2 cellular contexts compared by ENCODE assay signal in genomic region chr6:122790740-122791679, GRCh38.
TF ChIP-seq lines count a peak whose summit lies in the region.

No MANE protein-coding gene starts in this region.

TF ChIP-seq in endothelial cell of umbilical vein, 7 proteins besides CTCF, POLR2A, EP300 and RAD21 (continued from another document):
- TF ChIP-seq MAX (IDR thresholded peaks at IDR 0.05; ENCODE audit: insufficient read depth, insufficient read length) (no peak), POLR2AphosphoS5 (IDR thresholded peaks at IDR 0.05; ENCODE audit: insufficient read depth, low read depth, low read length) (no peak)

TF ChIP-seq in neural cell, 6 proteins besides CTCF, POLR2A, EP300 and RAD21 (continued from another document):
- TF ChIP-seq REST (IDR thresholded peaks at IDR 0.05; ENCODE audit: borderline replicate concordance) (no peak), SMC3 (conservative IDR thresholded peaks at IDR 0.05; ENCODE audit: poor library complexity) (no peak)
